8 cellular contexts compared by ENCODE assay signal in genomic region chr2:25877431-25878360, GRCh38. TPM values are rescaled to one million over a fixed set of nuclear protein-coding genes. Genes with fewer than 3 reads are reported as not detected.
DNase-seq lines count a peak whose midpoint lies in the region; ATAC-seq lines count a peak whose summit lies in the region.

No MANE protein-coding gene starts in this region.

- DNase-seq in 8988T = peak; percentile 32
- peak; percentile 68 for DNase-seq in NCI-H2227 (lab: John Stamatoyannopoulos, UW; ENCODE audit: unreplicated experiment)
- DNase-seq in activated CD4-positive, alpha-beta T cell treated with anti-CD3 and anti-CD28 coated beads for 1 hour = peak; percentile 24
- DNase-seq in cerebellum (ENCODE audit: low spot score) = peak; percentile 75
- peak; percentile 67 for DNase-seq in kidney tubule cell (ENCODE audit: low spot score)
- peak; percentile 29 to 30 for DNase-seq in stimulated activated CD4-positive, alpha-beta T cell treated with anti-CD3 and anti-CD28 coated beads, Interleukin-1b, Interleukin-23, amount 100 ng/mL, for 4 hours (ENCODE audit: low read depth in 2 of 2)

- ATAC-seq in GM18520 (IDR thresholded peaks at IDR 0.05; ENCODE audit: unreplicated experiment) = peak; percentile 36
- ATAC-seq in HG03097 (IDR thresholded peaks at IDR 0.05; ENCODE audit: low FRiP score, unreplicated experiment) = peak; percentile 35

RNA-seq across cellular contexts. Expression of gene ASXL2, which starts 0.6 kb away (rescaled TPM):
- total RNA-seq in cerebellum = 7.9 TPM

Comparison
In these comparisons a context has a peak if more than half of its experiments do, and no peak if none do; other contexts are left out.
1. Peak in every context shown above with its lines: DNase-seq and ATAC-seq.
2. DNase-seq: peak in every context shown above with its lines; median percentile 75 in cerebellum; 68 in NCI-H2227; 67 in kidney tubule cell; 32 in 8988T; 30 in stimulated activated CD4-positive, alpha-beta T cell treated with anti-CD3 and anti-CD28 coated beads, Interleukin-1b, Interleukin-23, amount 100 ng/mL, for 4 hours; 24 in activated CD4-positive, alpha-beta T cell treated with anti-CD3 and anti-CD28 coated beads for 1 hour.